ENCODE assay signal across 9 cellular contexts in the genomic region with DNA sequence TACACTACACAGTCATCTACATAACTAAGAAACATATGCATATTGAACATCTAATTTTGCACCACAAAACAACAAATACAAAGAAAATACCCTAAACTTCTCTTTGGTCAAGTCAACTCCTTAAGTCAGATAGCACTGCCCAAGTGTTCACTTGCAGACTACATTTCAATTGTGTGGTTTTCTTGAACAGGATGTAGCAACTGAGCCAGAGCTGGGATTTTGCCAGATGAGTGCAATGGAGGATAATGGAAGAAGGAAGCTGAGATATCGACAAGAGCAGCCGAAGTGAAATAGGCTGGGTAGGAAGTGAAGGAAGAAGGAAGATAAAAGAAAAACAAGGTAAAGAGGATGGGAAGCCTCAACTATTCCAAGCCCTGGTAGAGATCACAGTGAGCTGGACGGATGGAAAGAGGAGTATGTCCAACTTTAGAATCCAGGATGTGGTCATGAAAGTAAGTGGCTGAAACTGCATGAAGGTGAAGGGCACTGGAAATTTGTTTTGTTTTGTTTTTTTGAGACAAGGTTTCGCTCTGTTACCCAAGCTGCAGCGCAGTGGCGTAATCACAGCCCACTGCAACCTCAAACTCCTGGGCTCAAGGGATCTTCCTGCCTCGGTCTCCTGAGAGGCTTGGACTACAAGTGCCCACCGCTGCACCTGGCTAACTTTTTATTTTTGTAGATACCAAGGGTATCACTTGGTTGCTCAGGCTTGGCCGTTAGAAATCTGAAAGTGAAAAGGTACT. TPM values are rescaled to one million over a fixed set of nuclear protein-coding genes. Genes with fewer than 3 reads are reported as not detected.
A peak's percentile ranks its signal among the peaks of the same experiment; 100 is the strongest.
DNase-seq lines count a peak whose midpoint lies in the region; ATAC-seq lines count a peak whose summit lies in the region.
"Had no signal": no experiment of that assay in that cellular context is flagged by ENCODE, and none has a peak within 500 bp of the region (broad histone marks: within the 10 kb centered on the region; RNA-seq: fewer than 3 reads in every experiment).

No MANE protein-coding gene starts in this region.

- intact Hi-C loops in left cardiac atrium (cut with DNase I): loop anchor here in 1 of 2 donors (5.0 kb wide), 2 partner anchors 487 to 1072 kb away; no protein-coding TSS in a partner anchor

- DNase-seq in ELR (ENCODE audit: low read depth): peak; percentile 42
- DNase-seq in MV-4-11 (lab: John Stamatoyannopoulos, UW): peak; percentile 72
- DNase-seq in left cardiac atrium: peak; percentile 71
- no peak for DNase-seq in hippocampal formation (lab: John Stamatoyannopoulos, UW)
- no peak for DNase-seq in activated CD4-positive, alpha-beta T cell treated with anti-CD3 and anti-CD28 coated beads for 48 hours
- DNase-seq: T-cell had no signal

- ATAC-seq in GM21576 (IDR thresholded peaks at IDR 0.05; ENCODE audit: unreplicated experiment) (peak; percentile 49), left cardiac atrium (peak in 1 of 2 donors; percentile 50), GM18519 (IDR thresholded peaks at IDR 0.05; ENCODE audit: low FRiP score, unreplicated experiment) (no peak), HG02571 (IDR thresholded peaks at IDR 0.05; ENCODE audit: unreplicated experiment) (no peak)
- ATAC-seq: T-cell had no signal

RNA-seq across cellular contexts. Expression of a gene that starts 15.0 kb away (rescaled TPM):
- 1 to 10 TPM; 3.0 to 4.7 TPM for total RNA-seq in left cardiac atrium

RNA-seq across cellular contexts. Expression of a gene that starts 15.1 kb away (rescaled TPM):
- 10 to 100 TPM; 12.6 to 14.2 TPM for total RNA-seq in left cardiac atrium

Comparison
In these comparisons a context has a peak if more than half of its experiments do, and no peak if none do; other contexts are left out.
1. DNase-seq: peak in ELR (single experiment), MV-4-11 (single experiment) and left cardiac atrium (single experiment); none in hippocampal formation (0 of 2) and activated CD4-positive, alpha-beta T cell treated with anti-CD3 and anti-CD28 coated beads for 48 hours (single experiment).